In genomic region chr13:90867336-90867683, GRCh38 we compare ENCODE assay signal across 9 cellular contexts.
DNase-seq lines count a peak whose midpoint lies in the region; ATAC-seq lines count a peak whose summit lies in the region.
"Had no signal": no experiment of that assay in that cellular context is flagged by ENCODE, and none has a peak within 500 bp of the region (broad histone marks: within the 10 kb centered on the region; RNA-seq: fewer than 3 reads in every experiment).

No MANE protein-coding gene starts in this region.

- ATAC-seq in GM21390 (IDR thresholded peaks at IDR 0.05; ENCODE audit: unreplicated experiment) (peak; percentile 96), HG03521 (IDR thresholded peaks at IDR 0.05; ENCODE audit: unreplicated experiment) (peak; percentile 97)
- ATAC-seq: gastrocnemius medialis had no signal

- DNase-seq in NCI-H1436 (lab: John Stamatoyannopoulos, UW) (peak; percentile 24), NCI-H1436 treated with DMSO at 0.1 percent for 48 hours (lab: John Stamatoyannopoulos, UW) (no peak), NCI-H524 (lab: John Stamatoyannopoulos, UW) (peak; percentile 75 to 80), amygdala (lab: John Stamatoyannopoulos, UW) (peak in 32 of 56 donors; percentile 1 to 64 (median 13)), hippocampal formation (lab: John Stamatoyannopoulos, UW) (peak; percentile 25 to 54)
- peak; percentile 19 to 23 for DNase-seq in stimulated activated CD4-positive, alpha-beta T cell treated with anti-CD3 and anti-CD28 coated beads, Interleukin-2, amount 100 ng/mL, for 48 hours
